In genomic region chr21:42164064-42164789, GRCh38 we compare ENCODE assay signal across 8 cellular contexts. TPM values are rescaled to one million over a fixed set of nuclear protein-coding genes. Genes with fewer than 3 reads are reported as not detected.
A peak's percentile ranks its signal among the peaks of the same experiment; 100 is the strongest.
DNase-seq lines count a peak whose midpoint lies in the region; ATAC-seq and FAIRE-seq lines count a peak whose summit lies in the region.

No MANE protein-coding gene starts in this region.

- peak overlapping the region; percentile 53 for H3K27ac ChIP-seq in substantia nigra (ENCODE audit: low read depth, low read length, poor library complexity, severe bottlenecking)

- no peak for ATAC-seq in GM18858 (IDR thresholded peaks at IDR 0.05; ENCODE audit: unreplicated experiment)

- DNase-seq in ELR (ENCODE audit: low read depth) (peak; percentile 30), LoVo (ENCODE audit: low spot score) (peak; percentile 24), mucosa of gallbladder (ENCODE audit: low spot score) (peak; percentile 61), substantia nigra (lab: John Stamatoyannopoulos, UW) (peak in 42 of 49 donors; percentile 15 to 75 (median 52)), frontal cortex (ENCODE audit: low spot score in 2 of 2) (no peak)
- DNase-seq in activated CD4-positive, alpha-beta T cell treated with anti-CD3 and anti-CD28 coated beads for 48 hours = peak; percentile 67
- peak; percentile 12 for DNase-seq in effector CD8-positive, alpha-beta T cell (lab: John Stamatoyannopoulos, UW)

- FAIRE-seq in frontal cortex (lab: Jason Lieb, UNC) = no peak

RNA-seq across cellular contexts. Expression of gene ABCG1, which starts 54.7 kb away (rescaled TPM):
- 19.5 TPM for total RNA-seq in mucosa of gallbladder
- total RNA-seq in frontal cortex = 13.0 TPM

Comparison
In these comparisons a context has a peak if more than half of its experiments do, and no peak if none do; other contexts are left out.
1. DNase-seq: peak in ELR (single experiment), LoVo (single experiment), activated CD4-positive, alpha-beta T cell treated with anti-CD3 and anti-CD28 coated beads for 48 hours (single experiment), effector CD8-positive, alpha-beta T cell (single experiment), mucosa of gallbladder (single experiment) and substantia nigra (42 of 49); none in frontal cortex (0 of 2).